In the genomic region with DNA sequence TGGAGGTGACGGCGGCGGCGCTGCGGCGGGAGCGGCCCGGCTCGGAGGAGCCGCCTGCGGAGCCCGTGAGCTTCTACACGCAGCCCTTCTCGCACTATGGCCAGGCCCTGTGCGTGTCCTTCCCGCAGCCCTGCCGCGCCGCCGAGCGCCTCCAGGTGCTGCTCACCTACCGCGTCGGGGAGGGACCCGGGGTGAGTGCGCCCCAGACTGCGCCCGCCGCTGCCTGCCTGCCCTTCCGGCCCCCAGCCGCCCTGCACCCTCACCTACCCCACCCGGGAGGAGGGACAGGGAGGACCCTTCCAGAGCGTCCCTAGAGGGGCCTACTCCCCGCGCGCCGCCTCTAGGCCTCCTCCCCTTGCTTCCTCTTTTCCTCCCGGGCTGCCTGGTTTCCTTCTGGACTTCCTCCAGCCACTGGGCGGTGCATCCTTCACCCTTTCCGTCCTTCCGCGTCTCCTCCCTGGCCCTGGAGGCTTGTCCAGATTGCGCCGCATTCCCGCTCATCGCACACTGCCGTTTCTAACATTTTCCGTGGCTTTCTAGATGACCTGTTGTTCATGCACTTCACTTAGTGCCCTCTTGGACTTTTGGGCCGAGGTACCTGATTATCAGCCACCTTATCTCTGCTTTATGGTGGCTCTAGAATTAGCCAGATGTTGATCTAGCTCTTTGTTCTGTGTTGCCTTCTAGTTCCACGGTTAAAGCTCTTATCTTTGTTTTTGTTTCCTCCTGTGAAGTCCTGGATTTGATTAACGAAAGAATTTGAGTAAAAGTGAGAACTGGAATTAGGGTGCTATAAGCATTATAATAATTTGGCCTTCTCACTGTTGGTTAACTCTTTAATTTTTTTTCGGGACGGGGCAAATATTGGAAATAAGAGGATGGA, we compare ENCODE assay signal across 9 cellular contexts. TPM values are rescaled to one million over a fixed set of nuclear protein-coding genes. Genes with fewer than 3 reads are reported as not detected.
DNase-seq lines count a peak whose midpoint lies in the region; ATAC-seq and TF ChIP-seq lines count a peak whose summit lies in the region.
"Had no signal": no experiment of that assay in that cellular context is flagged by ENCODE, and none has a peak within 500 bp of the region (broad histone marks: within the 10 kb centered on the region; RNA-seq: fewer than 3 reads in every experiment).

No MANE protein-coding gene starts in this region.

- H3K9me3 Mint-ChIP-seq in activated CD4-positive, alpha-beta T cell treated with anti-CD3 and anti-CD28 coated beads, Interleukin-2, amount 10 ng/mL, durations not matched to agents 7 days and 5 days = no peaks in the 10 kb centered on the region

- H3K4me1 ChIP-seq in right lobe of liver = peaks cover 0 to 15% (median 0%) of the 10 kb centered on the region in 4 donors

- DNase-seq in Ammon's horn (ENCODE audit: low spot score) (peak; percentile 77), NCI-H526 (lab: John Stamatoyannopoulos, UW) (peak; percentile 48 to 72), dorsolateral prefrontal cortex (peak in 7 of 10 donors; percentile 43 to 71 (median 55)), right lobe of liver (peak; percentile 70 to 78 (median 75))
- peak; percentile 55 for DNase-seq in activated CD4-positive, alpha-beta T cell treated with anti-CD3 and anti-CD28 coated beads, Interleukin-2, amount 10 ng/mL, durations not matched to agents 7 days and 5 days
- peak; percentile 30 to 39 for DNase-seq in stimulated activated CD4-positive, alpha-beta T cell treated with anti-CD3 and anti-CD28 coated beads, Interleukin-4, amount 100 ng/mL, for 48 hours (ENCODE audit: low read depth in 2 of 2)

- no peaks in the 10 kb centered on the region for H3K27me3 ChIP-seq in dorsolateral prefrontal cortex
- no peaks in the 10 kb centered on the region for H3K27me3 ChIP-seq in right lobe of liver

- H3K9me3 ChIP-seq in right lobe of liver = no peaks in the 10 kb centered on the region

- peaks cover 7% of the 10 kb centered on the region for H3K27me3 Mint-ChIP-seq in activated CD4-positive, alpha-beta T cell treated with anti-CD3 and anti-CD28 coated beads, Interleukin-2, amount 10 ng/mL, durations not matched to agents 7 days and 5 days

- peak in 20 of 56 donors; percentile 8 to 33 (median 20) for TF ChIP-seq CTCF in dorsolateral prefrontal cortex (IDR thresholded peaks at IDR 0.05 in 54 of 56, conservative IDR thresholded peaks at IDR 0.05 in 2 of 56; ENCODE audit: low read depth in 1 of 56, partially characterized antibody in 56 of 56)
- TF ChIP-seq CTCF in right lobe of liver (IDR thresholded peaks at IDR 0.05) = peak in 2 of 4 donors; percentile 4 to 12

- TF ChIP-seq POLR2A in right lobe of liver (IDR thresholded peaks at IDR 0.05) = peak; percentile 19

- peak overlapping the region; percentile 91 for H3K27ac Mint-ChIP-seq in activated CD4-positive, alpha-beta T cell treated with anti-CD3 and anti-CD28 coated beads, Interleukin-2, amount 10 ng/mL, durations not matched to agents 7 days and 5 days

- peak overlapping the region; percentile 90 for H3K4me3 Mint-ChIP-seq in activated CD4-positive, alpha-beta T cell treated with anti-CD3 and anti-CD28 coated beads, Interleukin-2, amount 10 ng/mL, durations not matched to agents 7 days and 5 days

- no peaks in the 10 kb centered on the region for H3K36me3 Mint-ChIP-seq in activated CD4-positive, alpha-beta T cell treated with anti-CD3 and anti-CD28 coated beads, Interleukin-2, amount 10 ng/mL, durations not matched to agents 7 days and 5 days (ENCODE audit: low read depth)

- peak overlapping the region in 58 of 59 donors; percentile 56 to 95 (median 88) for H3K27ac ChIP-seq in dorsolateral prefrontal cortex
- peak overlapping the region; percentile 90 to 96 (median 92) for H3K27ac ChIP-seq in right lobe of liver

- ATAC-seq in GM18873 (IDR thresholded peaks at IDR 0.05; ENCODE audit: low FRiP score, unreplicated experiment) (peak; percentile 33), HG03135 (IDR thresholded peaks at IDR 0.05; ENCODE audit: unreplicated experiment) (peak; percentile 72), right lobe of liver (peak; percentile 76 to 83 (median 78))

- CTCF ChIA-PET in activated CD4-positive, alpha-beta T cell treated with anti-CD3 and anti-CD28 coated beads, Interleukin-2, amount 10 ng/mL, durations not matched to agents 7 days and 5 days (lab: Charles Lee) = interaction anchor here (1.6 kb wide), 1 partner anchor 28 kb away, joined by 8 read pairs; the partner anchor contains the start of gene TIMM17A

- H3K4me3 ChIP-seq in dorsolateral prefrontal cortex (peak overlapping the region; percentile 71 to 99 (median 90)), right lobe of liver (peak overlapping the region; percentile 87 to 99 (median 95))

- H3K4me1 Mint-ChIP-seq in activated CD4-positive, alpha-beta T cell treated with anti-CD3 and anti-CD28 coated beads, Interleukin-2, amount 10 ng/mL, durations not matched to agents 7 days and 5 days = peaks cover 21% of the 10 kb centered on the region

- WGBS in right lobe of liver (ENCODE audit: insufficient coverage, low coverage, low lambda C conversion rate, missing lambda C conversion rate) = 1% methylated on average over 20 of the region's 53 CpGs

- POLR2A ChIA-PET in activated CD4-positive, alpha-beta T cell treated with anti-CD3 and anti-CD28 coated beads, Interleukin-2, amount 10 ng/mL, durations not matched to agents 7 days and 5 days (lab: Charles Lee) = interaction anchor here (0.7 kb wide), 1 partner anchor 91 kb away, joined by 3 read pairs; no protein-coding TSS in a partner anchor

- H3K36me3 ChIP-seq in right lobe of liver = no peaks in the 10 kb centered on the region

- intact Hi-C loops in dorsolateral prefrontal cortex (cut with DNase I) (no loop called here), right lobe of liver (cut with DNase I) (no loop called here)

RNA-seq across cellular contexts. Expression of gene RNPEP, which starts 0.7 kb away (rescaled TPM):
- total RNA-seq in activated CD4-positive, alpha-beta T cell treated with anti-CD3 and anti-CD28 coated beads, Interleukin-2, amount 10 ng/mL, durations not matched to agents 7 days and 5 days = 10 to 100 TPM; 31.0 to 32.8 TPM
- total RNA-seq in dorsolateral prefrontal cortex (10 to 100 TPM; 13.7 to 35.6 (median 22.7) TPM), right lobe of liver (10 to 100 TPM; 28.9 to 51.5 (median 41.3) TPM)

RNA-seq across cellular contexts. Expression of gene ELF3, which starts 27.2 kb away (rescaled TPM):
- under 1 TPM; 0.22 to 0.56 TPM for total RNA-seq in activated CD4-positive, alpha-beta T cell treated with anti-CD3 and anti-CD28 coated beads, Interleukin-2, amount 10 ng/mL, durations not matched to agents 7 days and 5 days
- total RNA-seq in dorsolateral prefrontal cortex (1 to 10 TPM in 22 of 120 experiments, under 1 TPM in 81, not detected in 17; 0.08 to 3.7 (median 0.51) TPM), right lobe of liver (100 to 1,000 TPM in 1 of 6 experiments, 10 to 100 TPM in 5; 12.6 to 266 (median 57.8) TPM)

RNA-seq across cellular contexts. Expression of gene TIMM17A, which starts 27.9 kb away (rescaled TPM):
- 10 to 100 TPM; 42.8 to 45.1 TPM for total RNA-seq in activated CD4-positive, alpha-beta T cell treated with anti-CD3 and anti-CD28 coated beads, Interleukin-2, amount 10 ng/mL, durations not matched to agents 7 days and 5 days
- total RNA-seq in dorsolateral prefrontal cortex = 10 to 100 TPM; 24.0 to 84.7 (median 54.1) TPM
- total RNA-seq in right lobe of liver = 10 to 100 TPM; 26.5 to 44.1 (median 38.1) TPM

RNA-seq across cellular contexts. Expression of gene LMOD1, which starts 36.8 kb away (rescaled TPM):
- total RNA-seq in activated CD4-positive, alpha-beta T cell treated with anti-CD3 and anti-CD28 coated beads, Interleukin-2, amount 10 ng/mL, durations not matched to agents 7 days and 5 days = not detected
- total RNA-seq in dorsolateral prefrontal cortex (10 to 100 TPM in 32 of 120 experiments, 1 to 10 TPM in 88; 1.9 to 99.5 (median 5.7) TPM), right lobe of liver (1 to 10 TPM; 1.1 to 3.5 (median 2.1) TPM)
- total RNA-seq: activated CD8-positive, alpha-beta memory T cell treated with anti-CD3 and anti-CD28 coated beads for 36 hours had no signal

Comparison
In these comparisons a context has a peak if more than half of its experiments do, and no peak if none do; other contexts are left out.
1. Peak in every context shown above with its lines: DNase-seq, ATAC-seq, H3K4me3 ChIP-seq and H3K27ac ChIP-seq.